Comparison of ENCODE assay signal across 14 cellular contexts in the genomic region with DNA sequence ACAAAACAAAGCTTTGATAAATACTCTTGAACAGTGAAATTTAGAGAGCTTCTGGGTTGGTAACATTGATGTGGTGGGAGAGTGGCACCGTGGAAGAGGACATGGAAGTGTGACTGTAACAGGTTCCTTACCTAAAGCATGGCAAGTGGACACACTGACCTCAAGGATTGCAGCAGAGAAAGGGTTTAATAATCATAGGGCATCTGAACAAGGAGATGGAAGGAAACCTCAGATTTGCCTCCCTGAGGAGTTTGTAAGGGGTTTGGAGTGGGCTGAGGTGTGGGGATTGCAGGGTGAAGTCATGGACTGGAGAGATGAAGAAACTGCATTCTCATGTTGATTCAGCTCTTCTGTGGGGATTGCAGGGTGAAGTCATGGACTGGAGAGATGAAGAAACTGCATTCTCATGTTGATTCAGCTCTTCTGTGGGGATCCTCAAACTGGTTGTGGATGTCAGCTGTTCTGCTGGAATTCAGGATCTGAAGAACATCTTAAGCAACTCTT.
DNase-seq lines count a peak whose midpoint lies in the region; ATAC-seq, FAIRE-seq and TF ChIP-seq lines count a peak whose summit lies in the region.
"Had no signal": no experiment of that assay in that cellular context is flagged by ENCODE, and none has a peak within 500 bp of the region (broad histone marks: within the 10 kb centered on the region; RNA-seq: fewer than 3 reads in every experiment).

No MANE protein-coding gene starts in this region.

- peaks cover 37% of the 10 kb centered on the region for H3K36me3 Mint-ChIP-seq in GM23338 (ENCODE audit: low read depth)

- no peaks in the 10 kb centered on the region for H3K79me2 ChIP-seq in GM23338 (replicated peaks; ENCODE audit: insufficient read depth)
- no peaks in the 10 kb centered on the region for H3K79me2 ChIP-seq in K562 (ENCODE audit: control insufficient read depth, insufficient read depth, low read length)

- H3K4me1 ChIP-seq in GM23338 (ENCODE audit: insufficient read depth) (no peaks in the 10 kb centered on the region), K562 (replicated peaks in 1 of 2; ENCODE audit: control insufficient read depth in 2 of 2, insufficient read depth in 2 of 2, low read length in 2 of 2) (peaks cover 0 to 21% of the 10 kb centered on the region in 2 experiments; a peak in 4 of 5 replicates), left lung (peaks cover 0 to 12% of the 10 kb centered on the region in 2 donors)
- H3K4me1 ChIP-seq: uterus had no signal

- H3K27ac ChIP-seq in AG04450 (ENCODE audit: low read depth, low read length) (peak overlapping the region; percentile 90), GM23338 (ENCODE audit: low read depth) (no peak overlapping the region), K562 (ENCODE audit: extremely low read depth, low read depth, low read length) (peak overlapping the region; percentile 65; the same call in 2 of the 3 replicates), left lung (peak overlapping the region in 1 of 2 donors; percentile 74)
- H3K27ac ChIP-seq: C4-2B, KMS-11, uterus had no signal

- H3K9ac ChIP-seq in K562 (ENCODE audit: insufficient read depth in 1 of 2, low read depth in 2 of 2, low read length in 2 of 2) = peak overlapping the region in 1 of 2 experiments; percentile 39; a peak in 1 of 4 replicates
- H3K9ac ChIP-seq: KMS-11 had no signal

- DNase-seq in AG04450 (ENCODE audit: low read depth, low spot score) (peak; percentile 55), GM23338 (ENCODE audit: low spot score) (no peak), K562 (ENCODE audit: extremely low read depth in 1 of 4, low spot score in 3 of 4) (peak in 1 of 4 experiments; percentile 55), left lung (no peak), NCI-H146 treated with DMSO at 0.1 percent for 48 hours (lab: John Stamatoyannopoulos, UW; ENCODE audit: unreplicated experiment) (no peak)
- DNase-seq in activated CD4-positive, alpha-beta T cell treated with anti-CD3 and anti-CD28 coated beads, Interleukin-2, amount 50 U/mL, for 1 hour = no peak
- DNase-seq: activated CD4-positive, alpha-beta T cell treated with anti-CD3 and anti-CD28 coated beads, Interleukin-2, amount 10 ng/mL, durations not matched to agents 24 days and 14 days; activated gamma-delta T cell treated with Interleukin-2 at 50 U/mL for 16 hours; NCI-H2029 treated with DMSO at 0.1 percent for 48 hours; uterus had no signal

- FAIRE-seq in K562 (lab: Jason Lieb, UNC) = peak; percentile 83

- POLR2A ChIA-PET in AG04450 (lab: Yijun Ruan, JAX) (no interaction called here), K562 (lab: Yijun Ruan, JAX) (interaction anchor here (0.6 to 1.6 kb wide), 7 partner anchors 10 to 286 kb away, joined by 3 to 10 read pairs (median 4); no protein-coding TSS in a partner anchor)

- H3K9me2 ChIP-seq in GM23338 (ENCODE audit: insufficient read depth) = peaks cover 11% of the 10 kb centered on the region; the same call in 1 of the 2 replicates

- peaks cover 11% of the 10 kb centered on the region for H3K4me1 Mint-ChIP-seq in GM23338

- TF ChIP-seq CTCF in AG04450 (IDR thresholded peaks at IDR 0.05; ENCODE audit: low read depth, low read length) (no peak), GM23338 (conservative IDR thresholded peaks at IDR 0.05; ENCODE audit: low read depth in 2 of 2) (no peak), K562 (IDR thresholded peaks at IDR 0.05 in 2 of 3, conservative IDR thresholded peaks at IDR 0.05 in 1 of 3; ENCODE audit: insufficient read depth in 2 of 3, low read depth in 1 of 3, low read length in 3 of 3) (no peak), left lung (IDR thresholded peaks at IDR 0.05) (no peak)

- no peaks in the 10 kb centered on the region for H4K20me1 ChIP-seq in GM23338 (replicated peaks; ENCODE audit: insufficient read depth)
- no peaks in the 10 kb centered on the region for H4K20me1 ChIP-seq in K562 (replicated peaks; ENCODE audit: control insufficient read depth, insufficient read depth, low read length)

- WGBS in K562 (ENCODE audit: insufficient coverage, low coverage, missing lambda C conversion rate) = 18% methylated on average over 1 of the region's 1 CpG

- CTCF ChIA-PET in AG04450 (lab: Charles Lee) = interaction anchor here (1.3 kb wide), 1 partner anchor 158 kb away, joined by 4 read pairs; no protein-coding TSS in a partner anchor
- CTCF ChIA-PET in K562 (lab: Yijun Ruan, JAX; ENCODE audit: low intra/inter-chr PET ratio) = interaction anchor here (0.6 to 1.5 kb wide), 2 partner anchors 171 to 271 kb away, joined by 3 to 9 read pairs; no protein-coding TSS in a partner anchor

- H3K9me3 Mint-ChIP-seq in GM23338 = peaks cover 37% of the 10 kb centered on the region

- H3K27me3 Mint-ChIP-seq in GM23338 (ENCODE audit: insufficient read depth, low read depth, poor library complexity) = peaks cover 3% of the 10 kb centered on the region
- H3K27me3 Mint-ChIP-seq: activated CD4-positive, alpha-beta T cell treated with anti-CD3 and anti-CD28 coated beads, Interleukin-2, amount 10 ng/mL, durations not matched to agents 24 days and 14 days had no signal

- no peak overlapping the region; the same call in 2 of the 3 replicates for H3K4me3 Mint-ChIP-seq in GM23338
- H3K4me3 Mint-ChIP-seq: activated CD4-positive, alpha-beta T cell treated with anti-CD3 and anti-CD28 coated beads, Interleukin-2, amount 10 ng/mL, durations not matched to agents 24 days and 14 days had no signal

- H2AFZ ChIP-seq in GM23338 (no peak overlapping the region), K562 (ENCODE audit: low read depth, low read length) (peak overlapping the region; percentile 16; the same call in 1 of the 2 replicates)

- peak; percentile 83 for TF ChIP-seq EP300 in K562 (IDR thresholded peaks at IDR 0.05; ENCODE audit: low read length)

- no peaks in the 10 kb centered on the region for H3K27me3 ChIP-seq in AG04450 (ENCODE audit: control insufficient read depth, insufficient read depth, low read length)
- no peaks in the 10 kb centered on the region for H3K27me3 ChIP-seq in GM23338 (ENCODE audit: insufficient read depth)
- no peaks in the 10 kb centered on the region for H3K27me3 ChIP-seq in K562 (ENCODE audit: control insufficient read depth in 2 of 2, insufficient read depth in 2 of 2, low read length in 2 of 2)
- H3K27me3 ChIP-seq in left lung = no peaks in the 10 kb centered on the region
- H3K27me3 ChIP-seq: uterus had no signal

- peak overlapping the region; percentile 76 for H3K27ac Mint-ChIP-seq in GM23338
- H3K27ac Mint-ChIP-seq: activated CD4-positive, alpha-beta T cell treated with anti-CD3 and anti-CD28 coated beads, Interleukin-2, amount 10 ng/mL, durations not matched to agents 24 days and 14 days had no signal

- no peak for TF ChIP-seq RAD21 in K562 (CRISPR knock-in tag; conservative IDR thresholded peaks at IDR 0.05 in 1 of 2, IDR thresholded peaks at IDR 0.05 in 1 of 2)

- H3F3A ChIP-seq in GM23338 (replicated peaks; ENCODE audit: low read depth) = no peaks in the 10 kb centered on the region; the same call in 1 of the 2 replicates

- peaks cover 14% of the 10 kb centered on the region; the same call in 1 of the 2 replicates for H3K9me3 ChIP-seq in AG04450 (ENCODE audit: control insufficient read depth, insufficient read depth, low read length)
- H3K9me3 ChIP-seq in K562 (replicated peaks; ENCODE audit: control insufficient read depth, insufficient read depth, low read depth, low read length) = peaks cover 10% of the 10 kb centered on the region
- peaks cover 0 to 13% of the 10 kb centered on the region in 2 donors for H3K9me3 ChIP-seq in left lung
- H3K9me3 ChIP-seq: uterus had no signal

- H3K4me2 ChIP-seq in GM23338 = no peak overlapping the region
- H3K4me2 ChIP-seq in K562 (ENCODE audit: insufficient read depth, low read length) = peak overlapping the region; percentile 30; the same call in 1 of the 2 replicates
- H3K4me2 ChIP-seq: KMS-11 had no signal

- no TSS peak for BruUV-seq in K562 (replicated peaks; lab: Mats Ljungman, UMichigan)

- in situ Hi-C loops in K562 (cut with MboI) = no loop called here

- no peak overlapping the region for H3K4me3 ChIP-seq in AG04450 (ENCODE audit: low read depth, low read length)
- no peak overlapping the region for H3K4me3 ChIP-seq in GM23338
- H3K4me3 ChIP-seq in K562 = no peak overlapping the region
- no peak overlapping the region for H3K4me3 ChIP-seq in left lung
- H3K4me3 ChIP-seq: uterus had no signal

- peaks cover 8% of the 10 kb centered on the region for H3K36me3 ChIP-seq in GM23338 (ENCODE audit: insufficient read depth)
- H3K36me3 ChIP-seq in K562 (ENCODE audit: control insufficient read depth, insufficient read depth, low read length) = no peaks in the 10 kb centered on the region
- H3K36me3 ChIP-seq in left lung = no peaks in the 10 kb centered on the region
- H3K36me3 ChIP-seq: uterus had no signal

- H3K9me1 ChIP-seq in K562 (ENCODE audit: control insufficient read depth, insufficient read depth, low read length) = no peaks in the 10 kb centered on the region

- TF ChIP-seq POLR2A in K562 (conservative IDR thresholded peaks at IDR 0.05) = no peak

- ATAC-seq in GM23338 = peak; percentile 30; the same call in 2 of the 3 replicates
- ATAC-seq in K562 = peak; percentile 77
- ATAC-seq in left lung = peak; percentile 65
- ATAC-seq in GM19023 (IDR thresholded peaks at IDR 0.05; ENCODE audit: unreplicated experiment) = no peak
- ATAC-seq in HG03442 (IDR thresholded peaks at IDR 0.05; ENCODE audit: unreplicated experiment) = no peak

- intact Hi-C loops in K562 (cut with micrococcal nuclease) (no loop called here), left lung (cut with DNase I) (no loop called here)

TF ChIP-seq in K562, 482 proteins besides CTCF, POLR2A, EP300 and RAD21 (continues in another document):
- TF ChIP-seq HLTF (IDR thresholded peaks at IDR 0.05) (peak; percentile 60; the same call in 1 of the 2 replicates), ZNF584 (CRISPR knock-in tag; IDR thresholded peaks at IDR 0.05; ENCODE audit: low read depth) (0 out of 2 replicates have a peak, but pooled peaks have one; percentile 39), SMAD1 (IDR thresholded peaks at IDR 0.05; ENCODE audit: low read depth, low read length, partially characterized antibody) (peak; percentile 58), TAF9B (IDR thresholded peaks at IDR 0.05; ENCODE audit: partially characterized antibody) (peak; percentile 90), ZNF316 (IDR thresholded peaks at IDR 0.05) (peak; percentile 99)
- TF ChIP-seq, protein P1, sequence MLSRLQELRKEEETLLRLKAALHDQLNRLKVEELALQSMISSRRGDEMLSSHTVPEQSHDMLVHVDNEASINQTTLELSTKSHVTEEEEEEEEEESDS (CRISPR knock-in tag; IDR thresholded peaks at IDR 0.05) = no peak
- TF ChIP-seq, protein P2, sequence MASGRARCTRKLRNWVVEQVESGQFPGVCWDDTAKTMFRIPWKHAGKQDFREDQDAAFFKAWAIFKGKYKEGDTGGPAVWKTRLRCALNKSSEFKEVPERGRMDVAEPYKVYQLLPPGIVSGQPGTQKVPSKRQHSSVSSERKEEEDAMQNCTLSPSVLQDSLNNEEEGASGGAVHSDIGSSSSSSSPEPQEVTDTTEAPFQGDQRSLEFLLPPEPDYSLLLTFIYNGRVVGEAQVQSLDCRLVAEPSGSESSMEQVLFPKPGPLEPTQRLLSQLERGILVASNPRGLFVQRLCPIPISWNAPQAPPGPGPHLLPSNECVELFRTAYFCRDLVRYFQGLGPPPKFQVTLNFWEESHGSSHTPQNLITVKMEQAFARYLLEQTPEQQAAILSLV (tag; IDR thresholded peaks at IDR 0.05) = peak; percentile 52; the same call in 1 of the 2 replicates

Comparison
In these comparisons a context has a peak if more than half of its experiments do, and no peak if none do; other contexts are left out.
1. ATAC-seq: peak in GM23338 (single experiment), K562 (single experiment) and left lung (single experiment); none in GM19023 (single experiment) and HG03442 (single experiment).